2 cellular contexts compared by ENCODE assay signal in genomic region chr1:35581621-35582020, GRCh38. TPM values are rescaled to one million over a fixed set of nuclear protein-coding genes. Genes with fewer than 3 reads are reported as not detected.
"Had no signal": no experiment of that assay in that cellular context is flagged by ENCODE, and none has a peak within 500 bp of the region (broad histone marks: within the 10 kb centered on the region; RNA-seq: fewer than 3 reads in every experiment).

No MANE protein-coding gene starts in this region.

RNA-seq across cellular contexts. Expression of gene TFAP2E, which starts 8.5 kb away (rescaled TPM):
- total RNA-seq: hepatocyte, myocyte had no signal
